In genomic region chr10:98374176-98374969, GRCh38 we compare ENCODE assay signal across 12 cellular contexts. TPM values are rescaled to one million over a fixed set of nuclear protein-coding genes. Genes with fewer than 3 reads are reported as not detected.
DNase-seq lines count a peak whose midpoint lies in the region; ATAC-seq and TF ChIP-seq lines count a peak whose summit lies in the region.
"Had no signal": no experiment of that assay in that cellular context is flagged by ENCODE, and none has a peak within 500 bp of the region (broad histone marks: within the 10 kb centered on the region; RNA-seq: fewer than 3 reads in every experiment).

No MANE protein-coding gene starts in this region.

- no peaks in the 10 kb centered on the region for H3K36me3 ChIP-seq in fibroblast of lung (ENCODE audit: control insufficient read depth, insufficient read depth, low read length)
- H3K36me3 ChIP-seq: upper lobe of left lung had no signal

- no peak overlapping the region for H2AFZ ChIP-seq in fibroblast of lung (ENCODE audit: low read length)

- H3K27ac ChIP-seq in fibroblast of lung (ENCODE audit: insufficient read depth, low read length) = peak overlapping the region; percentile 65
- H3K27ac ChIP-seq: 22Rv1, upper lobe of left lung had no signal

- H3K9me3 Mint-ChIP-seq in stimulated activated naive CD8-positive, alpha-beta T cell treated with anti-CD3 and anti-CD28 coated beads, Interleukin-15, amount 100 ng/mL, for 72 hours = no peaks in the 10 kb centered on the region
- H3K9me3 Mint-ChIP-seq: activated T-helper 2 cell treated with anti-CD3 and anti-CD28 coated beads, Interferon-gamma antibody, Interleukin-2, Interleukin-4, amounts not matched to agents 10 μg/mL and 5 μg/mL and 100 μg/mL, durations not matched to agents 14 hours and 24 hours and 36 hours had no signal

- no peaks in the 10 kb centered on the region for H3K4me1 Mint-ChIP-seq in stimulated activated naive CD8-positive, alpha-beta T cell treated with anti-CD3 and anti-CD28 coated beads, Interleukin-15, amount 100 ng/mL, for 72 hours

- DNase-seq in NCI-H1105 treated with DMSO at 0.1 percent for 48 hours (lab: John Stamatoyannopoulos, UW) = peak; percentile 16
- no peak for DNase-seq in NCI-H1105 (lab: John Stamatoyannopoulos, UW)
- peak; percentile 85 for DNase-seq in NCI-H510A treated with DMSO at 0.1 percent for 48 hours (lab: John Stamatoyannopoulos, UW)
- peak; percentile 57 to 84 for DNase-seq in fibroblast of lung (ENCODE audit: low read depth in 2 of 2)
- peak; percentile 15 for DNase-seq in retinal pigment epithelial cell (ENCODE audit: low read depth)
- DNase-seq in stimulated activated naive CD8-positive, alpha-beta T cell treated with anti-CD3 and anti-CD28 coated beads, Interleukin-15, amount 100 ng/mL, for 72 hours = no peak
- DNase-seq in NCI-H187 (lab: John Stamatoyannopoulos, UW) = no peak
- DNase-seq in KG1 (lab: John Stamatoyannopoulos, UW) = no peak
- DNase-seq: NCI-H774 had no signal

- H3K27ac Mint-ChIP-seq in stimulated activated naive CD8-positive, alpha-beta T cell treated with anti-CD3 and anti-CD28 coated beads, Interleukin-15, amount 100 ng/mL, for 72 hours = no peak overlapping the region
- H3K27ac Mint-ChIP-seq: activated T-helper 2 cell treated with anti-CD3 and anti-CD28 coated beads, Interferon-gamma antibody, Interleukin-2, Interleukin-4, amounts not matched to agents 10 μg/mL and 5 μg/mL and 100 μg/mL, durations not matched to agents 14 hours and 24 hours and 36 hours had no signal

- H3K4me1 ChIP-seq in fibroblast of lung (ENCODE audit: control insufficient read depth, extremely low read depth, insufficient read depth, low read length) = peaks cover 16% of the 10 kb centered on the region

- H3K27me3 ChIP-seq in fibroblast of lung (ENCODE audit: control insufficient read depth, insufficient read depth, low read length) = no peaks in the 10 kb centered on the region
- H3K27me3 ChIP-seq: upper lobe of left lung had no signal

- no peak overlapping the region for H3K9ac ChIP-seq in fibroblast of lung (ENCODE audit: insufficient read depth, low read length)

- no peaks in the 10 kb centered on the region for H3K9me3 ChIP-seq in fibroblast of lung (ENCODE audit: control insufficient read depth, insufficient read depth, low read depth, low read length)

- no peak for ATAC-seq in stimulated activated naive CD8-positive, alpha-beta T cell treated with anti-CD3 and anti-CD28 coated beads, Interleukin-15, amount 100 ng/mL, for 72 hours

- H4K20me1 ChIP-seq in fibroblast of lung (ENCODE audit: control insufficient read depth, extremely low read depth, insufficient read depth, low read length) = no peaks in the 10 kb centered on the region

- H3K27me3 Mint-ChIP-seq in stimulated activated naive CD8-positive, alpha-beta T cell treated with anti-CD3 and anti-CD28 coated beads, Interleukin-15, amount 100 ng/mL, for 72 hours = peaks cover 13% of the 10 kb centered on the region

- H3K4me3 ChIP-seq in fibroblast of lung (replicated peaks in 1 of 4; ENCODE audit: control extremely low read depth in 1 of 4, insufficient read depth in 1 of 4, low read depth in 3 of 4, low read length in 4 of 4) (no peak overlapping the region), retinal pigment epithelial cell (ENCODE audit: low read length) (no peak overlapping the region)
- H3K4me3 ChIP-seq: upper lobe of left lung had no signal

- no peaks in the 10 kb centered on the region for H3K79me2 ChIP-seq in fibroblast of lung (ENCODE audit: control insufficient read depth, insufficient read depth, low read length)

- no peak overlapping the region for H3K4me3 Mint-ChIP-seq in stimulated activated naive CD8-positive, alpha-beta T cell treated with anti-CD3 and anti-CD28 coated beads, Interleukin-15, amount 100 ng/mL, for 72 hours

- peak overlapping the region; percentile 32 for H3K4me2 ChIP-seq in fibroblast of lung (ENCODE audit: extremely low read depth, insufficient read depth, low read length)

- TF ChIP-seq CTCF in fibroblast of lung (conservative IDR thresholded peaks at IDR 0.05 in 1 of 2, IDR thresholded peaks at IDR 0.05 in 1 of 2; ENCODE audit: low read depth in 1 of 2, low read length in 2 of 2) (no peak), retinal pigment epithelial cell (conservative IDR thresholded peaks at IDR 0.05; ENCODE audit: low read depth, low read length) (no peak)

RNA-seq across cellular contexts. Expression of gene PYROXD2, which starts 40.6 kb away (rescaled TPM):
- total RNA-seq in fibroblast of lung = 12.8 and 16.0 TPM in 2 replicates
- polyA plus RNA-seq in fibroblast of lung = 8.7 and 15.9 TPM in 2 replicates
- polyA plus RNA-seq in fibroblast of lung (2012) = 9.3 and 16.8 TPM in 2 replicates
- 6.9 and 20.3 TPM in 2 replicates for polyA minus RNA-seq in fibroblast of lung (ENCODE audit: low replicate concordance)

Comparison
In these comparisons a context has a peak if more than half of its experiments do, and no peak if none do; other contexts are left out.
1. DNase-seq: peak in NCI-H1105 treated with DMSO at 0.1 percent for 48 hours (single experiment), NCI-H510A treated with DMSO at 0.1 percent for 48 hours (single experiment), fibroblast of lung (2 of 2) and retinal pigment epithelial cell (single experiment); none in NCI-H1105 (single experiment), stimulated activated naive CD8-positive, alpha-beta T cell treated with anti-CD3 and anti-CD28 coated beads, Interleukin-15, amount 100 ng/mL, for 72 hours (0 of 2), NCI-H187 (0 of 2) and KG1 (single experiment).